1 cellular context compared by ENCODE assay signal in the genomic region with DNA sequence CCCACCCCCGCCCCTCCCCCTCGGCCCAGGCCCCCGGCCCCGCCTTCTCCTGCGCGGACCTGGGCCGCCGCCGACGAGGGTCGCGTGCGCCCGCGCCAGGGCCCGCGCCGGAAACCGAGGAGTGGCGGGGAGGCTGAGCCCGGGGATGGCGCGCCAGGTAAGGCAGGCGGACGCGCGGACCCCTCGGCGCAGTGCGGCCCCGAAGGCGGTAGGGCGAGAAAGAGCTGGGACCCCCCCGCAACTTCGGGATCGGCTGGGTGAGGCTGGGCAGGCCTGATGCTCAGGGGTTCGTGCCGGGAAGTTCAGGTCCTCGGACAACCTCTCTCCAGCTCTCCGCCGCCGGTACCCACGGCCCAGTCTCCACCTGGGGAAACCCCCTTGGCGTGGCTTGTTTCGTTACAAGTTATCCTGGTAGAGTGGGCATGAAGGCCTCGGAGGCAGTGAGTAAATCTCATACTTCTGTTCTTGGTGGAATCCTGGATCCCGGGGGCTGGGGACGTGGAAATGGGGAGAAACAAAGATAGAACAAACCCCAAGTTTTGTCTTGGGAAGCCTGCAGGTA.
TF ChIP-seq lines count a peak whose summit lies in the region.

No MANE protein-coding gene starts in this region.

TF ChIP-seq in GM12878, 131 proteins besides CTCF, POLR2A, EP300 and RAD21 (continued from another document):
- TF ChIP-seq, protein P1, sequence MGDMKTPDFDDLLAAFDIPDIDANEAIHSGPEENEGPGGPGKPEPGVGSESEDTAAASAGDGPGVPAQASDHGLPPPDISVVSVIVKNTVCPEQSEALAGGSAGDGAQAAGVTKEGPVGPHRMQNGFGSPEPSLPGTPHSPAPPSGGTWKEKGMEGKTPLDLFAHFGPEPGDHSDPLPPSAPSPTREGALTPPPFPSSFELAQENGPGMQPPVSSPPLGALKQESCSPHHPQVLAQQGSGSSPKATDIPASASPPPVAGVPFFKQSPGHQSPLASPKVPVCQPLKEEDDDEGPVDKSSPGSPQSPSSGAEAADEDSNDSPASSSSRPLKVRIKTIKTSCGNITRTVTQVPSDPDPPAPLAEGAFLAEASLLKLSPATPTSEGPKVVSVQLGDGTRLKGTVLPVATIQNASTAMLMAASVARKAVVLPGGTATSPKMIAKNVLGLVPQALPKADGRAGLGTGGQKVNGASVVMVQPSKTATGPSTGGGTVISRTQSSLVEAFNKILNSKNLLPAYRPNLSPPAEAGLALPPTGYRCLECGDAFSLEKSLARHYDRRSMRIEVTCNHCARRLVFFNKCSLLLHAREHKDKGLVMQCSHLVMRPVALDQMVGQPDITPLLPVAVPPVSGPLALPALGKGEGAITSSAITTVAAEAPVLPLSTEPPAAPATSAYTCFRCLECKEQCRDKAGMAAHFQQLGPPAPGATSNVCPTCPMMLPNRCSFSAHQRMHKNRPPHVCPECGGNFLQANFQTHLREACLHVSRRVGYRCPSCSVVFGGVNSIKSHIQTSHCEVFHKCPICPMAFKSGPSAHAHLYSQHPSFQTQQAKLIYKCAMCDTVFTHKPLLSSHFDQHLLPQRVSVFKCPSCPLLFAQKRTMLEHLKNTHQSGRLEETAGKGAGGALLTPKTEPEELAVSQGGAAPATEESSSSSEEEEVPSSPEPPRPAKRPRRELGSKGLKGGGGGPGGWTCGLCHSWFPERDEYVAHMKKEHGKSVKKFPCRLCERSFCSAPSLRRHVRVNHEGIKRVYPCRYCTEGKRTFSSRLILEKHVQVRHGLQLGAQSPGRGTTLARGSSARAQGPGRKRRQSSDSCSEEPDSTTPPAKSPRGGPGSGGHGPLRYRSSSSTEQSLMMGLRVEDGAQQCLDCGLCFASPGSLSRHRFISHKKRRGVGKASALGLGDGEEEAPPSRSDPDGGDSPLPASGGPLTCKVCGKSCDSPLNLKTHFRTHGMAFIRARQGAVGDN (IDR thresholded peaks at IDR 0.05), result no peak
- peak; percentile 70 for TF ChIP-seq LARP7 (IDR thresholded peaks at IDR 0.05)
- TF ChIP-seq DPF2 (IDR thresholded peaks at IDR 0.05), result peak; percentile 28
- no peak for TF ChIP-seq MYC (IDR thresholded peaks at IDR 0.05; ENCODE audit: insufficient read depth, insufficient read length, insufficient replicate concordance, low read length, severe bottlenecking)
- TF ChIP-seq, protein P2, sequence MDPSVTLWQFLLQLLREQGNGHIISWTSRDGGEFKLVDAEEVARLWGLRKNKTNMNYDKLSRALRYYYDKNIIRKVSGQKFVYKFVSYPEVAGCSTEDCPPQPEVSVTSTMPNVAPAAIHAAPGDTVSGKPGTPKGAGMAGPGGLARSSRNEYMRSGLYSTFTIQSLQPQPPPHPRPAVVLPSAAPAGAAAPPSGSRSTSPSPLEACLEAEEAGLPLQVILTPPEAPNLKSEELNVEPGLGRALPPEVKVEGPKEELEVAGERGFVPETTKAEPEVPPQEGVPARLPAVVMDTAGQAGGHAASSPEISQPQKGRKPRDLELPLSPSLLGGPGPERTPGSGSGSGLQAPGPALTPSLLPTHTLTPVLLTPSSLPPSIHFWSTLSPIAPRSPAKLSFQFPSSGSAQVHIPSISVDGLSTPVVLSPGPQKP (IDR thresholded peaks at IDR 0.05; ENCODE audit: low read depth, low read length), result 0 out of 2 replicates have a peak, but pooled peaks have one; percentile 1
- no peak for TF ChIP-seq BMI1 (IDR thresholded peaks at IDR 0.05; ENCODE audit: borderline replicate concordance)
- TF ChIP-seq BACH1 (IDR thresholded peaks at IDR 0.05; ENCODE audit: borderline replicate concordance), result 0 out of 2 replicates have a peak, but pooled peaks have one; percentile 42
- no peak for TF ChIP-seq CBX5 (IDR thresholded peaks at IDR 0.05; ENCODE audit: low read depth)
- no peak for TF ChIP-seq MEF2A (IDR thresholded peaks at IDR 0.05; ENCODE audit: insufficient read depth, low read depth, low read length)
- TF ChIP-seq KLF5 (IDR thresholded peaks at IDR 0.05; ENCODE audit: partially characterized antibody), result no peak
- no peak for TF ChIP-seq ATF7 (IDR thresholded peaks at IDR 0.05; ENCODE audit: low read depth)
- no peak for TF ChIP-seq TAF1 (IDR thresholded peaks at IDR 0.05; ENCODE audit: borderline replicate concordance, low read depth, low read length)
- TF ChIP-seq CREB1 (IDR thresholded peaks at IDR 0.05; ENCODE audit: low read depth), result peak; percentile 30; the same call in 1 of the 2 replicates
- no peak; the same call in 1 of the 2 replicates for TF ChIP-seq RB1 (IDR thresholded peaks at IDR 0.05; ENCODE audit: borderline replicate concordance)
- peak; percentile 62 to 92; a peak in 3 of 4 replicates for TF ChIP-seq BHLHE40 (IDR thresholded peaks at IDR 0.05; ENCODE audit: borderline replicate concordance in 1 of 2, low read depth in 2 of 2, low read length in 1 of 2)
- TF ChIP-seq NRF1 (conservative IDR thresholded peaks at IDR 0.05; ENCODE audit: low read depth, low read length), result no peak
- TF ChIP-seq, protein P3, sequence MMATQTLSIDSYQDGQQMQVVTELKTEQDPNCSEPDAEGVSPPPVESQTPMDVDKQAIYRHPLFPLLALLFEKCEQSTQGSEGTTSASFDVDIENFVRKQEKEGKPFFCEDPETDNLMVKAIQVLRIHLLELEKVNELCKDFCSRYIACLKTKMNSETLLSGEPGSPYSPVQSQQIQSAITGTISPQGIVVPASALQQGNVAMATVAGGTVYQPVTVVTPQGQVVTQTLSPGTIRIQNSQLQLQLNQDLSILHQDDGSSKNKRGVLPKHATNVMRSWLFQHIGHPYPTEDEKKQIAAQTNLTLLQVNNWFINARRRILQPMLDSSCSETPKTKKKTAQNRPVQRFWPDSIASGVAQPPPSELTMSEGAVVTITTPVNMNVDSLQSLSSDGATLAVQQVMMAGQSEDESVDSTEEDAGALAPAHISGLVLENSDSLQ (IDR thresholded peaks at IDR 0.05), result no peak
- TF ChIP-seq SMARCA5 (IDR thresholded peaks at IDR 0.05), result peak; percentile 46; the same call in 1 of the 2 replicates
- TF ChIP-seq EGR1 (IDR thresholded peaks at IDR 0.05; ENCODE audit: borderline replicate concordance in 1 of 2, low read depth in 2 of 2, low read length in 2 of 2), result no peak
- no peak for TF ChIP-seq TCF12 (IDR thresholded peaks at IDR 0.05; ENCODE audit: low read depth, low read length)
- no peak for TF ChIP-seq JUNB (IDR thresholded peaks at IDR 0.05)
- TF ChIP-seq GATAD2B (conservative IDR thresholded peaks at IDR 0.05; ENCODE audit: low read depth), result peak; percentile 71
- no peak for TF ChIP-seq EED (IDR thresholded peaks at IDR 0.05; ENCODE audit: low read depth)
- TF ChIP-seq YY1 (IDR thresholded peaks at IDR 0.05; ENCODE audit: low read depth, low read length), result peak; percentile 15; the same call in 1 of the 2 replicates
- peak; percentile 8 for TF ChIP-seq SP1 (IDR thresholded peaks at IDR 0.05; ENCODE audit: low read depth, low read length)
